ENCODE assay signal across 30 cellular contexts in the genomic region with DNA sequence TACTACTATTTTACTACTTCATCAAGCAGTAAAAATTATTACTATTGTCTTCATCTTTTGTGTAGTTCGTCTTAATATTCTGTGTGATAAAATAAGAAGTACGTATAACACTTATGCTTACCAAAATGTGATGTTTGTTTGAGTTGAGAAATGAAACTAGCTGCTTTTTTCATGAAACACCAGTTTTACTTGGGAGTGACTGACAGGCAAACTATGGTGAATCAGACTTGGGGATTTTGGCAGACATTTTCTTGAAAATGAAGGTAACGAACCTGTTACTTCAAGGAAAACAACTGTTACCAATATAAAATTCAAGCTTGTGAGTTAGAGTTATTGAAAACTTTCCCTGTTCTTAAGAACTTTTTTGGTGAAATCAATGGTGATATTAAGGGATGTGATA. TPM values are rescaled to one million over a fixed set of nuclear protein-coding genes. Genes with fewer than 3 reads are reported as not detected.
A peak's percentile ranks its signal among the peaks of the same experiment; 100 is the strongest.
DNase-seq lines count a peak whose midpoint lies in the region; ATAC-seq, FAIRE-seq and TF ChIP-seq lines count a peak whose summit lies in the region.
"Had no signal": no experiment of that assay in that cellular context is flagged by ENCODE, and none has a peak within 500 bp of the region (broad histone marks: within the 10 kb centered on the region; RNA-seq: fewer than 3 reads in every experiment).

No MANE protein-coding gene starts in this region.

- H3K9me3 ChIP-seq in Peyer's patch = no peaks in the 10 kb centered on the region
- H3K9me3 ChIP-seq: A549, stomach, tibial nerve had no signal

- ATAC-seq in activated CD8-positive, alpha-beta memory T cell treated with anti-CD3 and anti-CD28 coated beads, Interleukin-2, amount 10 ng/mL, durations not matched to agents 7 days and 5 days = no peak
- ATAC-seq in activated T-helper 17 cell treated with anti-CD3 and anti-CD28 coated beads, Interleukin-2, amount 50 U/mL, for 72 hours (replicated peaks) = peak; percentile 67
- ATAC-seq in memory B cell (ENCODE audit: low read depth) (no peak), GM21737 (IDR thresholded peaks at IDR 0.05; ENCODE audit: unreplicated experiment) (no peak)
- ATAC-seq: A549; GM23338; naive thymus-derived CD8-positive, alpha-beta T cell; WTC11 had no signal

- H3K4me3 Mint-ChIP-seq in activated CD8-positive, alpha-beta memory T cell treated with anti-CD3 and anti-CD28 coated beads, Interleukin-2, amount 10 ng/mL, durations not matched to agents 7 days and 5 days = peak overlapping the region; percentile 17
- H3K4me3 Mint-ChIP-seq in activated T-helper 17 cell treated with anti-CD3 and anti-CD28 coated beads, Interleukin-2, amount 50 U/mL, for 72 hours = peak overlapping the region; percentile 72
- H3K4me3 Mint-ChIP-seq in memory B cell = no peak overlapping the region
- H3K4me3 Mint-ChIP-seq: brain; CD4-positive, alpha-beta T cell; GM23338; WTC11 had no signal

- H3K4me3 ChIP-seq in Peyer's patch = no peak overlapping the region
- H3K4me3 ChIP-seq: A549, GM23338, PC-9, stomach, tibial nerve had no signal

- peak overlapping the region; percentile 78 for H3K27ac Mint-ChIP-seq in activated CD8-positive, alpha-beta memory T cell treated with anti-CD3 and anti-CD28 coated beads, Interleukin-2, amount 10 ng/mL, durations not matched to agents 7 days and 5 days
- H3K27ac Mint-ChIP-seq in activated T-helper 17 cell treated with anti-CD3 and anti-CD28 coated beads, Interleukin-2, amount 50 U/mL, for 72 hours = peak overlapping the region; percentile 87
- H3K27ac Mint-ChIP-seq in memory B cell = peak overlapping the region; percentile 47
- H3K27ac Mint-ChIP-seq: brain; CD4-positive, alpha-beta T cell; GM23338; naive thymus-derived CD8-positive, alpha-beta T cell; WTC11 had no signal

- no peak for TF ChIP-seq CTCF in Peyer's patch (IDR thresholded peaks at IDR 0.05)

- TF ChIP-seq POLR2A in Peyer's patch (IDR thresholded peaks at IDR 0.05) = no peak

- peaks cover 27% of the 10 kb centered on the region for H3K36me3 Mint-ChIP-seq in activated CD8-positive, alpha-beta memory T cell treated with anti-CD3 and anti-CD28 coated beads, Interleukin-2, amount 10 ng/mL, durations not matched to agents 7 days and 5 days
- peaks cover 82% of the 10 kb centered on the region for H3K36me3 Mint-ChIP-seq in activated T-helper 17 cell treated with anti-CD3 and anti-CD28 coated beads, Interleukin-2, amount 50 U/mL, for 72 hours (ENCODE audit: low read depth)
- peaks cover 2% of the 10 kb centered on the region for H3K36me3 Mint-ChIP-seq in memory B cell

- H3K9me3 Mint-ChIP-seq in activated CD8-positive, alpha-beta memory T cell treated with anti-CD3 and anti-CD28 coated beads, Interleukin-2, amount 10 ng/mL, durations not matched to agents 7 days and 5 days (ENCODE audit: low read depth) = no peaks in the 10 kb centered on the region
- H3K9me3 Mint-ChIP-seq in activated T-helper 17 cell treated with anti-CD3 and anti-CD28 coated beads, Interleukin-2, amount 50 U/mL, for 72 hours = no peaks in the 10 kb centered on the region
- H3K9me3 Mint-ChIP-seq in memory B cell = no peaks in the 10 kb centered on the region
- H3K9me3 Mint-ChIP-seq: brain; CD4-positive, alpha-beta T cell; GM23338; IgD-negative memory B cell; naive thymus-derived CD8-positive, alpha-beta T cell; WTC11 had no signal

- H3K36me3 ChIP-seq in Peyer's patch = peaks cover 0 to 7% (median 0%) of the 10 kb centered on the region in 3 donors

- H3K4me1 Mint-ChIP-seq in activated CD8-positive, alpha-beta memory T cell treated with anti-CD3 and anti-CD28 coated beads, Interleukin-2, amount 10 ng/mL, durations not matched to agents 7 days and 5 days = peaks cover 58% of the 10 kb centered on the region
- H3K4me1 Mint-ChIP-seq in activated T-helper 17 cell treated with anti-CD3 and anti-CD28 coated beads, Interleukin-2, amount 50 U/mL, for 72 hours = peaks cover 43% of the 10 kb centered on the region
- H3K4me1 Mint-ChIP-seq in memory B cell = peaks cover 15% of the 10 kb centered on the region

- CTCF ChIA-PET in activated CD8-positive, alpha-beta memory T cell treated with anti-CD3 and anti-CD28 coated beads, Interleukin-2, amount 10 ng/mL, durations not matched to agents 7 days and 5 days (lab: Charles Lee) = interaction anchor here (5.9 kb wide), 1 partner anchor 9 kb away, joined by 38 read pairs; the partner anchor contains the start of gene U2SURP

- FAIRE-seq in GM19239 (lab: Jason Lieb, UNC) = peak; percentile 73
- FAIRE-seq: A549, D721Med, kidney had no signal

- no peaks in the 10 kb centered on the region for H3K27me3 ChIP-seq in Peyer's patch
- H3K27me3 ChIP-seq: stomach, tibial nerve had no signal

- H3K27ac ChIP-seq in Peyer's patch = no peak overlapping the region
- H3K27ac ChIP-seq: A549, PC-9, stomach, tibial nerve had no signal

- no peaks in the 10 kb centered on the region for H3K27me3 Mint-ChIP-seq in activated CD8-positive, alpha-beta memory T cell treated with anti-CD3 and anti-CD28 coated beads, Interleukin-2, amount 10 ng/mL, durations not matched to agents 7 days and 5 days
- H3K27me3 Mint-ChIP-seq in activated T-helper 17 cell treated with anti-CD3 and anti-CD28 coated beads, Interleukin-2, amount 50 U/mL, for 72 hours = no peaks in the 10 kb centered on the region
- no peaks in the 10 kb centered on the region for H3K27me3 Mint-ChIP-seq in memory B cell
- H3K27me3 Mint-ChIP-seq: brain; CD4-positive, alpha-beta T cell; IgD-negative memory B cell; naive thymus-derived CD8-positive, alpha-beta T cell had no signal

- DNase-seq in activated CD8-positive, alpha-beta memory T cell treated with anti-CD3 and anti-CD28 coated beads, Interleukin-2, amount 10 ng/mL, durations not matched to agents 7 days and 5 days = no peak
- no peak for DNase-seq in activated CD8-positive, alpha-beta memory T cell treated with anti-CD3 and anti-CD28 coated beads, Interleukin-2, amount 50 U/mL, for 48 hours
- DNase-seq in GM19239 (ENCODE audit: insufficient read length, low spot score) (no peak), memory B cell (ENCODE audit: low spot score in 2 of 2) (no peak), Peyer's patch (no peak), germinal center (ENCODE audit: low spot score) (no peak)
- DNase-seq: activated CD8-positive, alpha-beta memory T cell treated with anti-CD3 and anti-CD28 coated beads for 24 hours; AML-193; CD4-positive, alpha-beta T cell; cerebellar nuclear complex; kidney; naive thymus-derived CD8-positive, alpha-beta T cell; NCI-H1048; NCI-H1694 treated with DMSO at 0.1 percent for 48 hours; NCI-H2171; NCI-H526; PC-9; Right ventricle myocardium superior; stomach had no signal

- no peaks in the 10 kb centered on the region for H3K4me1 ChIP-seq in Peyer's patch

RNA-seq across cellular contexts. Expression of gene U2SURP, which starts 10.3 kb away (rescaled TPM):
- total RNA-seq in activated CD8-positive, alpha-beta memory T cell treated with anti-CD3 and anti-CD28 coated beads, Interleukin-2, amount 10 ng/mL, durations not matched to agents 7 days and 5 days = 100 to 1,000 TPM; 155 to 163 TPM
- 100 to 1,000 TPM; 147 to 161 TPM for total RNA-seq in activated T-helper 17 cell treated with anti-CD3 and anti-CD28 coated beads, Interleukin-2, amount 50 U/mL, for 72 hours
- 100 to 1,000 TPM in 1 of 4 donors, 10 to 100 TPM in 3; 67.4 to 138 (median 78.8) TPM for total RNA-seq in Peyer's patch

RNA-seq across cellular contexts. Expression of gene PAQR9, which starts 48.2 kb away (rescaled TPM):
- not detected for total RNA-seq in activated CD8-positive, alpha-beta memory T cell treated with anti-CD3 and anti-CD28 coated beads, Interleukin-2, amount 10 ng/mL, durations not matched to agents 7 days and 5 days
- not detected for total RNA-seq in activated T-helper 17 cell treated with anti-CD3 and anti-CD28 coated beads, Interleukin-2, amount 50 U/mL, for 72 hours
- total RNA-seq in Peyer's patch = not detected
- total RNA-seq: CD4-positive, alpha-beta T cell; dermis microvascular lymphatic vessel endothelial cell; naive thymus-derived CD8-positive, alpha-beta T cell; osteoblast; PC-9; stomach; tibial nerve had no signal
